In genomic region chr2:177682768-177683472, GRCh38 we compare ENCODE assay signal across 22 cellular contexts.
"Had no signal": no experiment of that assay in that cellular context is flagged by ENCODE, and none has a peak within 500 bp of the region (broad histone marks: within the 10 kb centered on the region; RNA-seq: fewer than 3 reads in every experiment).

No MANE protein-coding gene starts in this region.

- H3K9me3 ChIP-seq: SK-N-SH had no signal

- H3K9ac ChIP-seq: SK-N-SH had no signal

- FAIRE-seq: HTR-8/SVneo had no signal

- H3K4me2 ChIP-seq: SK-N-SH had no signal

- DNase-seq: KBM-7, MV-4-11, NCI-H1048, NCI-H1105, NCI-H1417, NCI-H1436 treated with DMSO at 0.1 percent for 48 hours, NCI-H1694, NCI-H187 treated with DMSO at 0.1 percent for 48 hours, NCI-H2029 treated with DMSO at 0.1 percent for 48 hours, NCI-H2171 treated with DMSO at 0.1 percent for 48 hours, NCI-H345, NCI-H524, NCI-H526 treated with DMSO at 0.1 percent for 48 hours, NCI-H774, PC-3, SHP77, SK-N-SH, SW 1271 had no signal

- ATAC-seq: Panc1, PC-3 had no signal

- H3K27ac ChIP-seq: HL-60, RWPE1 had no signal
